ENCODE assay signal across 7 cellular contexts in genomic region chr1:64898107-64898861, GRCh38.
A peak's percentile ranks its signal among the peaks of the same experiment; 100 is the strongest.
DNase-seq lines count a peak whose midpoint lies in the region; ATAC-seq and FAIRE-seq lines count a peak whose summit lies in the region.

No MANE protein-coding gene starts in this region.

- peak; percentile 80 for DNase-seq in HPDE6-E6E7 (ENCODE audit: extremely low spot score)
- DNase-seq in SK-MEL-5 (ENCODE audit: low read depth, low spot score) = peak; percentile 36
- DNase-seq in effector memory CD4-positive, alpha-beta T cell = peak; percentile 16 to 40 (median 35)
- peak; percentile 89 to 99 for DNase-seq in lung microvascular endothelial cell (ENCODE audit: low read depth in 2 of 2)

- in situ Hi-C loops in SK-MEL-5 (cut with HindIII; ENCODE audit: low pct_unique_long_range_greater_than_20kb, low sequenced_read_pairs) = no loop called here

- peak; percentile 70 for FAIRE-seq in G401.6 (lab: Jason Lieb, UNC)

- no peaks in the 10 kb centered on the region for H3K27me3 ChIP-seq in effector memory CD4-positive, alpha-beta T cell (replicated peaks; ENCODE audit: control insufficient read depth, insufficient read depth, low read length, poor library complexity, severe bottlenecking)
- H3K27me3 ChIP-seq in subcutaneous abdominal adipose tissue (ENCODE audit: control insufficient read depth in 5 of 5, insufficient read depth in 4 of 5, low read length in 5 of 5) = no peaks in the 10 kb centered on the region

- no peak overlapping the region for H3K4me3 ChIP-seq in effector memory CD4-positive, alpha-beta T cell (ENCODE audit: insufficient read depth, low read depth, low read length, poor library complexity, severe bottlenecking)
- no peak overlapping the region for H3K4me3 ChIP-seq in subcutaneous abdominal adipose tissue (ENCODE audit: low read depth in 1 of 5, low read length in 5 of 5)

- H3K4me1 ChIP-seq in effector memory CD4-positive, alpha-beta T cell (ENCODE audit: control insufficient read depth, insufficient read depth, low read length, poor library complexity, severe bottlenecking) = peaks cover 33% of the 10 kb centered on the region
- peaks cover 3 to 42% (median 28%) of the 10 kb centered on the region in 5 donors for H3K4me1 ChIP-seq in subcutaneous abdominal adipose tissue (ENCODE audit: control insufficient read depth in 5 of 5, insufficient read depth in 5 of 5, low read length in 5 of 5)

- ATAC-seq in GM21447 (IDR thresholded peaks at IDR 0.05; ENCODE audit: unreplicated experiment) = peak; percentile 66

- H3K36me3 ChIP-seq in effector memory CD4-positive, alpha-beta T cell (ENCODE audit: control insufficient read depth, insufficient read depth, low read length) = no peaks in the 10 kb centered on the region
- H3K36me3 ChIP-seq in subcutaneous abdominal adipose tissue (ENCODE audit: control insufficient read depth in 5 of 5, insufficient read depth in 5 of 5, low read length in 5 of 5) = no peaks in the 10 kb centered on the region

- no peak overlapping the region for H3K9ac ChIP-seq in subcutaneous abdominal adipose tissue (ENCODE audit: low read length in 5 of 5)

- no peak overlapping the region for H3K27ac ChIP-seq in effector memory CD4-positive, alpha-beta T cell (ENCODE audit: insufficient read depth, low read length, poor library complexity, severe bottlenecking)
- H3K27ac ChIP-seq in subcutaneous abdominal adipose tissue (ENCODE audit: low read depth, low read length) = peak overlapping the region; percentile 86

- H3K9me3 ChIP-seq in effector memory CD4-positive, alpha-beta T cell (ENCODE audit: control insufficient read depth, low read length) = no peaks in the 10 kb centered on the region
- no peaks in the 10 kb centered on the region for H3K9me3 ChIP-seq in subcutaneous abdominal adipose tissue (ENCODE audit: control insufficient read depth in 5 of 5, low read length in 5 of 5)

Comparison
In these comparisons a context has a peak if more than half of its experiments do, and no peak if none do; other contexts are left out.
1. DNase-seq: peak in every context shown above with its lines; median percentile 94 in lung microvascular endothelial cell; 80 in HPDE6-E6E7; 36 in SK-MEL-5; 35 in effector memory CD4-positive, alpha-beta T cell.